1 cellular context compared by ENCODE assay signal in the genomic region with DNA sequence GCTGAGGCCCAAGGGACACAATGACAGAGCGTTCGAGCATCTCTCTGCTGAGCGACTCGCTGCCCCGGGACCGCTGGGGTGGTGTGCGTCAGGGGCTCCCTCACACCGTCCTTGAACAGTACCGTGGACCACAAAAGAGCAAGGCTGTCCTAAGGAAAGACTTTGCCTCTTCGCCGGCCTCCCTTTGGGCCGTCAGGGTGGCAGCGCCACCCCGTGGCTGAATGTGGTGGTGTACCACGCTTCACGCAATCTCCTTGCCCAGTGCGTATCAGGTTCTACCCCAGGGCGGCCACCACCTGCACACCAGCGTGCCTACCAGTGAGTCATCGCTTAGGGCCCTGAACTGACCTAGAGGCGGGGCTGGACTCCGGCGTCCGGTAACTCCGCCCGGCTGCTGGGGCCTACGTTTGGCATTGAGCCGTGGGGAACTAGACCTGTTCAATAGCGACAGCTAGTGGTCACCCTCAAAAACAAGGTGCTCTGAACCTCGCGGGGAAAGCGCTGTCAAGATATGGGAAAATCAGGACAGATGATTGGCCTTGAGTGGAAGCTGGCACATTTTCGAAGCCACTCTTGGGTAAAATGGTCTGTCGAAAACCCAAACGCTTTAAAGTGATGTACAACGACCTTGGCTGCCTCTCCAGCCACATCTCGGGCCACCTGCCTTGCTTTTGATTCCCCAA.
TF ChIP-seq lines count a peak whose summit lies in the region.

No MANE protein-coding gene starts in this region.

TF ChIP-seq in K562, 482 proteins besides CTCF, POLR2A, EP300 and RAD21 (continued from another document and continues in another):
- TF ChIP-seq XRCC5 (IDR thresholded peaks at IDR 0.05; ENCODE audit: low read depth, low read length): peak; percentile 98
- TF ChIP-seq, protein P1, sequence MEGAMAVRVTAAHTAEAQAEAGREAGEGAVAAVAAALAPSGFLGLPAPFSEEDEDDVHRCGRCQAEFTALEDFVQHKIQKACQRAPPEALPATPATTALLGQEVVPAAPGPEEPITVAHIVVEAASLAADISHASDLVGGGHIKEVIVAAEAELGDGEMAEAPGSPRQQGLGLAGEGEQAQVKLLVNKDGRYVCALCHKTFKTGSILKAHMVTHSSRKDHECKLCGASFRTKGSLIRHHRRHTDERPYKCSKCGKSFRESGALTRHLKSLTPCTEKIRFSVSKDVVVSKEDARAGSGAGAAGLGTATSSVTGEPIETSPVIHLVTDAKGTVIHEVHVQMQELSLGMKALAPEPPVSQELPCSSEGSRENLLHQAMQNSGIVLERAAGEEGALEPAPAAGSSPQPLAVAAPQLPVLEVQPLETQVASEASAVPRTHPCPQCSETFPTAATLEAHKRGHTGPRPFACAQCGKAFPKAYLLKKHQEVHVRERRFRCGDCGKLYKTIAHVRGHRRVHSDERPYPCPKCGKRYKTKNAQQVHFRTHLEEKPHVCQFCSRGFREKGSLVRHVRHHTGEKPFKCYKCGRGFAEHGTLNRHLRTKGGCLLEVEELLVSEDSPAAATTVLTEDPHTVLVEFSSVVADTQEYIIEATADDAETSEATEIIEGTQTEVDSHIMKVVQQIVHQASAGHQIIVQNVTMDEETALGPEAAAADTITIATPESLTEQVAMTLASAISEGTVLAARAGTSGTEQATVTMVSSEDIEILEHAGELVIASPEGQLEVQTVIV (CRISPR knock-in tag; IDR thresholded peaks at IDR 0.05; ENCODE audit: borderline replicate concordance): no peak
- TF ChIP-seq ETV1 (tag; conservative IDR thresholded peaks at IDR 0.05; ENCODE audit: low read depth): no peak
- 0 out of 2 replicates have a peak, but pooled peaks have one; percentile 62 for TF ChIP-seq HIVEP1 (CRISPR knock-in tag; IDR thresholded peaks at IDR 0.05)
- TF ChIP-seq CBX2 (IDR thresholded peaks at IDR 0.05; ENCODE audit: insufficient read depth, low read length, poor library complexity, severe bottlenecking): no peak
- TF ChIP-seq, protein P2, sequence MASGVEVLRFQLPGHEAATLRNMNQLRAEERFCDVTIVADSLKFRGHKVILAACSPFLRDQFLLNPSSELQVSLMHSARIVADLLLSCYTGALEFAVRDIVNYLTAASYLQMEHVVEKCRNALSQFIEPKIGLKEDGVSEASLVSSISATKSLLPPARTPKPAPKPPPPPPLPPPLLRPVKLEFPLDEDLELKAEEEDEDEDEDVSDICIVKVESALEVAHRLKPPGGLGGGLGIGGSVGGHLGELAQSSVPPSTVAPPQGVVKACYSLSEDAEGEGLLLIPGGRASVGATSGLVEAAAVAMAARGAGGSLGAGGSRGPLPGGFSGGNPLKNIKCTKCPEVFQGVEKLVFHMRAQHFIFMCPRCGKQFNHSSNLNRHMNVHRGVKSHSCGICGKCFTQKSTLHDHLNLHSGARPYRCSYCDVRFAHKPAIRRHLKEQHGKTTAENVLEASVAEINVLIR (CRISPR knock-in tag; IDR thresholded peaks at IDR 0.05): no peak
- no peak for TF ChIP-seq CHCHD3 (CRISPR knock-in tag; IDR thresholded peaks at IDR 0.05)
- TF ChIP-seq BCL6 (CRISPR knock-in tag; IDR thresholded peaks at IDR 0.05): no peak
- TF ChIP-seq ILK (tag; IDR thresholded peaks at IDR 0.05; ENCODE audit: borderline replicate concordance, low read depth): no peak
- no peak for TF ChIP-seq ZNF699 (CRISPR knock-in tag; IDR thresholded peaks at IDR 0.05; ENCODE audit: insufficient replicate concordance)
- no peak for TF ChIP-seq SNRNP70 (optimal IDR thresholded peaks at IDR 0.05; ENCODE audit: low read depth, low read length)
- TF ChIP-seq NFE2 (IDR thresholded peaks at IDR 0.05; ENCODE audit: low read depth): peak; percentile 29; the same call in 1 of the 2 replicates
- no peak for TF ChIP-seq XRCC3 (IDR thresholded peaks at IDR 0.05)
- TF ChIP-seq NCOA2 (IDR thresholded peaks at IDR 0.05; ENCODE audit: partially characterized antibody in 2 of 2): no peak
- TF ChIP-seq MEIS2 (IDR thresholded peaks at IDR 0.05; ENCODE audit: partially characterized antibody): peak; percentile 15
- TF ChIP-seq HNRNPL (IDR thresholded peaks at IDR 0.05; ENCODE audit: low read depth, low read length): peak; percentile 80; the same call in 1 of the 2 replicates
- no peak for TF ChIP-seq ZNF165 (CRISPR knock-in tag; IDR thresholded peaks at IDR 0.05; ENCODE audit: borderline replicate concordance)
- TF ChIP-seq KLF16 (IDR thresholded peaks at IDR 0.05): peak; percentile 73
- TF ChIP-seq ZNF282 (CRISPR knock-in tag; IDR thresholded peaks at IDR 0.05): no peak
- TF ChIP-seq HNRNPH1 (optimal IDR thresholded peaks at IDR 0.05; ENCODE audit: low read depth, low read length): no peak
- no peak for TF ChIP-seq NR3C1 (CRISPR knock-in tag; IDR thresholded peaks at IDR 0.05)
- peak; percentile 59 for TF ChIP-seq TCF3 (CRISPR knock-in tag; IDR thresholded peaks at IDR 0.05)
- TF ChIP-seq, protein P3, sequence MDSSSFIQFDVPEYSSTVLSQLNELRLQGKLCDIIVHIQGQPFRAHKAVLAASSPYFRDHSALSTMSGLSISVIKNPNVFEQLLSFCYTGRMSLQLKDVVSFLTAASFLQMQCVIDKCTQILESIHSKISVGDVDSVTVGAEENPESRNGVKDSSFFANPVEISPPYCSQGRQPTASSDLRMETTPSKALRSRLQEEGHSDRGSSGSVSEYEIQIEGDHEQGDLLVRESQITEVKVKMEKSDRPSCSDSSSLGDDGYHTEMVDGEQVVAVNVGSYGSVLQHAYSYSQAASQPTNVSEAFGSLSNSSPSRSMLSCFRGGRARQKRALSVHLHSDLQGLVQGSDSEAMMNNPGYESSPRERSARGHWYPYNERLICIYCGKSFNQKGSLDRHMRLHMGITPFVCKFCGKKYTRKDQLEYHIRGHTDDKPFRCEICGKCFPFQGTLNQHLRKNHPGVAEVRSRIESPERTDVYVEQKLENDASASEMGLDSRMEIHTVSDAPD (CRISPR knock-in tag; IDR thresholded peaks at IDR 0.05): no peak
- TF ChIP-seq, protein P4, sequence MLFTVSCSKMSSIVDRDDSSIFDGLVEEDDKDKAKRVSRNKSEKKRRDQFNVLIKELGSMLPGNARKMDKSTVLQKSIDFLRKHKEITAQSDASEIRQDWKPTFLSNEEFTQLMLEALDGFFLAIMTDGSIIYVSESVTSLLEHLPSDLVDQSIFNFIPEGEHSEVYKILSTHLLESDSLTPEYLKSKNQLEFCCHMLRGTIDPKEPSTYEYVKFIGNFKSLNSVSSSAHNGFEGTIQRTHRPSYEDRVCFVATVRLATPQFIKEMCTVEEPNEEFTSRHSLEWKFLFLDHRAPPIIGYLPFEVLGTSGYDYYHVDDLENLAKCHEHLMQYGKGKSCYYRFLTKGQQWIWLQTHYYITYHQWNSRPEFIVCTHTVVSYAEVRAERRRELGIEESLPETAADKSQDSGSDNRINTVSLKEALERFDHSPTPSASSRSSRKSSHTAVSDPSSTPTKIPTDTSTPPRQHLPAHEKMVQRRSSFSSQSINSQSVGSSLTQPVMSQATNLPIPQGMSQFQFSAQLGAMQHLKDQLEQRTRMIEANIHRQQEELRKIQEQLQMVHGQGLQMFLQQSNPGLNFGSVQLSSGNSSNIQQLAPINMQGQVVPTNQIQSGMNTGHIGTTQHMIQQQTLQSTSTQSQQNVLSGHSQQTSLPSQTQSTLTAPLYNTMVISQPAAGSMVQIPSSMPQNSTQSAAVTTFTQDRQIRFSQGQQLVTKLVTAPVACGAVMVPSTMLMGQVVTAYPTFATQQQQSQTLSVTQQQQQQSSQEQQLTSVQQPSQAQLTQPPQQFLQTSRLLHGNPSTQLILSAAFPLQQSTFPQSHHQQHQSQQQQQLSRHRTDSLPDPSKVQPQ (CRISPR knock-in tag; IDR thresholded peaks at IDR 0.05; ENCODE audit: borderline replicate concordance): no peak
- TF ChIP-seq CBX8 (IDR thresholded peaks at IDR 0.05; ENCODE audit: borderline replicate concordance, extremely low read depth, low read depth, low read length, poor library complexity, severe bottlenecking): no peak
- no peak for TF ChIP-seq RBM25 (IDR thresholded peaks at IDR 0.05; ENCODE audit: low read depth, low read length, severe bottlenecking)
- no peak for TF ChIP-seq ZC3H4 (CRISPR knock-in tag; IDR thresholded peaks at IDR 0.05; ENCODE audit: borderline replicate concordance)
- no peak for TF ChIP-seq RUNX1 (IDR thresholded peaks at IDR 0.05; ENCODE audit: low read depth)
- no peak for TF ChIP-seq ZFP30 (CRISPR knock-in tag; IDR thresholded peaks at IDR 0.05; ENCODE audit: borderline replicate concordance)
- no peak for TF ChIP-seq FUS (optimal IDR thresholded peaks at IDR 0.05; ENCODE audit: low read depth, low read length)
- TF ChIP-seq HCFC1 (IDR thresholded peaks at IDR 0.05; ENCODE audit: low read depth, low read length): no peak
- TF ChIP-seq, protein P5, sequence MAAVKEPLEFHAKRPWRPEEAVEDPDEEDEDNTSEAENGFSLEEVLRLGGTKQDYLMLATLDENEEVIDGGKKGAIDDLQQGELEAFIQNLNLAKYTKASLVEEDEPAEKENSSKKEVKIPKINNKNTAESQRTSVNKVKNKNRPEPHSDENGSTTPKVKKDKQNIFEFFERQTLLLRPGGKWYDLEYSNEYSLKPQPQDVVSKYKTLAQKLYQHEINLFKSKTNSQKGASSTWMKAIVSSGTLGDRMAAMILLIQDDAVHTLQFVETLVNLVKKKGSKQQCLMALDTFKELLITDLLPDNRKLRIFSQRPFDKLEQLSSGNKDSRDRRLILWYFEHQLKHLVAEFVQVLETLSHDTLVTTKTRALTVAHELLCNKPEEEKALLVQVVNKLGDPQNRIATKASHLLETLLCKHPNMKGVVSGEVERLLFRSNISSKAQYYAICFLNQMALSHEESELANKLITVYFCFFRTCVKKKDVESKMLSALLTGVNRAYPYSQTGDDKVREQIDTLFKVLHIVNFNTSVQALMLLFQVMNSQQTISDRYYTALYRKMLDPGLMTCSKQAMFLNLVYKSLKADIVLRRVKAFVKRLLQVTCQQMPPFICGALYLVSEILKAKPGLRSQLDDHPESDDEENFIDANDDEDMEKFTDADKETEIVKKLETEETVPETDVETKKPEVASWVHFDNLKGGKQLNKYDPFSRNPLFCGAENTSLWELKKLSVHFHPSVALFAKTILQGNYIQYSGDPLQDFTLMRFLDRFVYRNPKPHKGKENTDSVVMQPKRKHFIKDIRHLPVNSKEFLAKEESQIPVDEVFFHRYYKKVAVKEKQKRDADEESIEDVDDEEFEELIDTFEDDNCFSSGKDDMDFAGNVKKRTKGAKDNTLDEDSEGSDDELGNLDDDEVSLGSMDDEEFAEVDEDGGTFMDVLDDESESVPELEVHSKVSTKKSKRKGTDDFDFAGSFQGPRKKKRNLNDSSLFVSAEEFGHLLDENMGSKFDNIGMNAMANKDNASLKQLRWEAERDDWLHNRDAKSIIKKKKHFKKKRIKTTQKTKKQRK (IDR thresholded peaks at IDR 0.05; ENCODE audit: borderline replicate concordance, low read depth, low read length): no peak
- TF ChIP-seq NR2C2 (CRISPR knock-in tag; IDR thresholded peaks at IDR 0.05): 0 out of 2 replicates have a peak, but pooled peaks have one; percentile 64
- TF ChIP-seq NR2C2 (tag; IDR thresholded peaks at IDR 0.05): no peak
- 0 out of 4 replicates have a peak, but pooled peaks of 1 of the 2 experiments have one; percentile 49 for TF ChIP-seq KDM4B (IDR thresholded peaks at IDR 0.05; ENCODE audit: borderline replicate concordance in 2 of 2, low read depth in 1 of 2)
- no peak for TF ChIP-seq HEY1 (CRISPR knock-in tag; IDR thresholded peaks at IDR 0.05; ENCODE audit: borderline replicate concordance)
- TF ChIP-seq ZNF444 (CRISPR knock-in tag; IDR thresholded peaks at IDR 0.05): no peak
- TF ChIP-seq, protein P6, sequence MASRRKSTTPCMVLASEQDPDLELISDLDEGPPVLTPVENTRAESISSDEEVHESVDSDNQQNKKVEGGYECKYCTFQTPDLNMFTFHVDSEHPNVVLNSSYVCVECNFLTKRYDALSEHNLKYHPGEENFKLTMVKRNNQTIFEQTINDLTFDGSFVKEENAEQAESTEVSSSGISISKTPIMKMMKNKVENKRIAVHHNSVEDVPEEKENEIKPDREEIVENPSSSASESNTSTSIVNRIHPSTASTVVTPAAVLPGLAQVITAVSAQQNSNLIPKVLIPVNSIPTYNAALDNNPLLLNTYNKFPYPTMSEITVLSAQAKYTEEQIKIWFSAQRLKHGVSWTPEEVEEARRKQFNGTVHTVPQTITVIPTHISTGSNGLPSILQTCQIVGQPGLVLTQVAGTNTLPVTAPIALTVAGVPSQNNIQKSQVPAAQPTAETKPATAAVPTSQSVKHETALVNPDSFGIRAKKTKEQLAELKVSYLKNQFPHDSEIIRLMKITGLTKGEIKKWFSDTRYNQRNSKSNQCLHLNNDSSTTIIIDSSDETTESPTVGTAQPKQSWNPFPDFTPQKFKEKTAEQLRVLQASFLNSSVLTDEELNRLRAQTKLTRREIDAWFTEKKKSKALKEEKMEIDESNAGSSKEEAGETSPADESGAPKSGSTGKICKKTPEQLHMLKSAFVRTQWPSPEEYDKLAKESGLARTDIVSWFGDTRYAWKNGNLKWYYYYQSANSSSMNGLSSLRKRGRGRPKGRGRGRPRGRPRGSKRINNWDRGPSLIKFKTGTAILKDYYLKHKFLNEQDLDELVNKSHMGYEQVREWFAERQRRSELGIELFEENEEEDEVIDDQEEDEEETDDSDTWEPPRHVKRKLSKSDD (conservative IDR thresholded peaks at IDR 0.05; ENCODE audit: low read length): no peak
- TF ChIP-seq, protein P7, sequence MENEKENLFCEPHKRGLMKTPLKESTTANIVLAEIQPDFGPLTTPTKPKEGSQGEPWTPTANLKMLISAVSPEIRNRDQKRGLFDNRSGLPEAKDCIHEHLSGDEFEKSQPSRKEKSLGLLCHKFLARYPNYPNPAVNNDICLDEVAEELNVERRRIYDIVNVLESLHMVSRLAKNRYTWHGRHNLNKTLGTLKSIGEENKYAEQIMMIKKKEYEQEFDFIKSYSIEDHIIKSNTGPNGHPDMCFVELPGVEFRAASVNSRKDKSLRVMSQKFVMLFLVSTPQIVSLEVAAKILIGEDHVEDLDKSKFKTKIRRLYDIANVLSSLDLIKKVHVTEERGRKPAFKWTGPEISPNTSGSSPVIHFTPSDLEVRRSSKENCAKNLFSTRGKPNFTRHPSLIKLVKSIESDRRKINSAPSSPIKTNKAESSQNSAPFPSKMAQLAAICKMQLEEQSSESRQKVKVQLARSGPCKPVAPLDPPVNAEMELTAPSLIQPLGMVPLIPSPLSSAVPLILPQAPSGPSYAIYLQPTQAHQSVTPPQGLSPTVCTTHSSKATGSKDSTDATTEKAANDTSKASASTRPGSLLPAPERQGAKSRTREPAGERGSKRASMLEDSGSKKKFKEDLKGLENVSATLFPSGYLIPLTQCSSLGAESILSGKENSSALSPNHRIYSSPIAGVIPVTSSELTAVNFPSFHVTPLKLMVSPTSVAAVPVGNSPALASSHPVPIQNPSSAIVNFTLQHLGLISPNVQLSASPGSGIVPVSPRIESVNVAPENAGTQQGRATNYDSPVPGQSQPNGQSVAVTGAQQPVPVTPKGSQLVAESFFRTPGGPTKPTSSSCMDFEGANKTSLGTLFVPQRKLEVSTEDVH (IDR thresholded peaks at IDR 0.05; ENCODE audit: low read depth, partially characterized antibody): peak; percentile 38
- TF ChIP-seq ATF7 (IDR thresholded peaks at IDR 0.05): peak; percentile 91
- TF ChIP-seq, protein P8, sequence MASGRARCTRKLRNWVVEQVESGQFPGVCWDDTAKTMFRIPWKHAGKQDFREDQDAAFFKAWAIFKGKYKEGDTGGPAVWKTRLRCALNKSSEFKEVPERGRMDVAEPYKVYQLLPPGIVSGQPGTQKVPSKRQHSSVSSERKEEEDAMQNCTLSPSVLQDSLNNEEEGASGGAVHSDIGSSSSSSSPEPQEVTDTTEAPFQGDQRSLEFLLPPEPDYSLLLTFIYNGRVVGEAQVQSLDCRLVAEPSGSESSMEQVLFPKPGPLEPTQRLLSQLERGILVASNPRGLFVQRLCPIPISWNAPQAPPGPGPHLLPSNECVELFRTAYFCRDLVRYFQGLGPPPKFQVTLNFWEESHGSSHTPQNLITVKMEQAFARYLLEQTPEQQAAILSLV (tag; IDR thresholded peaks at IDR 0.05): no peak
- TF ChIP-seq HDAC6 (IDR thresholded peaks at IDR 0.05; ENCODE audit: low read depth, low read length): no peak
- TF ChIP-seq CHD2 (IDR thresholded peaks at IDR 0.05; ENCODE audit: low read depth, low read length): no peak
- TF ChIP-seq ATF1 (CRISPR knock-in tag; IDR thresholded peaks at IDR 0.05): peak; percentile 28; the same call in 1 of the 2 replicates
- peak; percentile 82 for TF ChIP-seq ATF1 (tag; IDR thresholded peaks at IDR 0.05)
